In the genomic region with DNA sequence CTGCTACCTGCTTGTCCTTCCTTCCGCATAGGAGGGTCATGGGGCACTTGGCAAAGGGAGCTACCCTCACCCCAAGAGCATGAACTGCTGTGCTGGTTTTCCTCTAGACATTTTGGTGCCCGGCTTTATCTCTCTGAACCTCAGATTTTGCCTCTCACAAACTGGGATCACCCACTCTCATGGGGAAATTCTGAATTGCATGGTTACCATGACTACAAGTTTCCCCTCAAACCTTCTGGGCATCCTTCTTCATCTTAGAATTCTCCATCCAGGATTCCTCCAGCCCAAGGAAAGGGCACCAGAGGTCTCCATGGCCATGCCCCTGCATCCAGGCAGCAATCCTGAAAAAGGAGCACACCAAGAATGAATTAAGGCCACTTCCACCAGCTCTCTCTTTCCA, we compare ENCODE assay signal across 1 cellular context.
TF ChIP-seq lines count a peak whose summit lies in the region.

No MANE protein-coding gene starts in this region.

TF ChIP-seq in GM12878, 131 proteins besides CTCF, POLR2A, EP300 and RAD21 (continued from another document):
- TF ChIP-seq, protein P1, sequence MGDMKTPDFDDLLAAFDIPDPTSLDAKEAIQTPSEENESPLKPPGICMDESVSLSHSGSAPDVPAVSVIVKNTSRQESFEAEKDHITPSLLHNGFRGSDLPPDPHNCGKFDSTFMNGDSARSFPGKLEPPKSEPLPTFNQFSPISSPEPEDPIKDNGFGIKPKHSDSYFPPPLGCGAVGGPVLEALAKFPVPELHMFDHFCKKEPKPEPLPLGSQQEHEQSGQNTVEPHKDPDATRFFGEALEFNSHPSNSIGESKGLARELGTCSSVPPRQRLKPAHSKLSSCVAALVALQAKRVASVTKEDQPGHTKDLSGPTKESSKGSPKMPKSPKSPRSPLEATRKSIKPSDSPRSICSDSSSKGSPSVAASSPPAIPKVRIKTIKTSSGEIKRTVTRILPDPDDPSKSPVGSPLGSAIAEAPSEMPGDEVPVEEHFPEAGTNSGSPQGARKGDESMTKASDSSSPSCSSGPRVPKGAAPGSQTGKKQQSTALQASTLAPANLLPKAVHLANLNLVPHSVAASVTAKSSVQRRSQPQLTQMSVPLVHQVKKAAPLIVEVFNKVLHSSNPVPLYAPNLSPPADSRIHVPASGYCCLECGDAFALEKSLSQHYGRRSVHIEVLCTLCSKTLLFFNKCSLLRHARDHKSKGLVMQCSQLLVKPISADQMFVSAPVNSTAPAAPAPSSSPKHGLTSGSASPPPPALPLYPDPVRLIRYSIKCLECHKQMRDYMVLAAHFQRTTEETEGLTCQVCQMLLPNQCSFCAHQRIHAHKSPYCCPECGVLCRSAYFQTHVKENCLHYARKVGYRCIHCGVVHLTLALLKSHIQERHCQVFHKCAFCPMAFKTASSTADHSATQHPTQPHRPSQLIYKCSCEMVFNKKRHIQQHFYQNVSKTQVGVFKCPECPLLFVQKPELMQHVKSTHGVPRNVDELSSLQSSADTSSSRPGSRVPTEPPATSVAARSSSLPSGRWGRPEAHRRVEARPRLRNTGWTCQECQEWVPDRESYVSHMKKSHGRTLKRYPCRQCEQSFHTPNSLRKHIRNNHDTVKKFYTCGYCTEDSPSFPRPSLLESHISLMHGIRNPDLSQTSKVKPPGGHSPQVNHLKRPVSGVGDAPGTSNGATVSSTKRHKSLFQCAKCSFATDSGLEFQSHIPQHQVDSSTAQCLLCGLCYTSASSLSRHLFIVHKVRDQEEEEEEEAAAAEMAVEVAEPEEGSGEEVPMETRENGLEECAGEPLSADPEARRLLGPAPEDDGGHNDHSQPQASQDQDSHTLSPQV (IDR thresholded peaks at IDR 0.05) = no peak
- TF ChIP-seq ZNF384 (IDR thresholded peaks at IDR 0.05; ENCODE audit: borderline replicate concordance, low read depth, low read length) = no peak
TF ChIP-seq in GM12878: peak in this region for 1.
